Comparison of ENCODE assay signal across 1 cellular context in genomic region chr2:160281213-160281612, GRCh38.
TF ChIP-seq lines count a peak whose summit lies in the region.

No MANE protein-coding gene starts in this region.

TF ChIP-seq in HepG2, 621 proteins besides CTCF, POLR2A, EP300 and RAD21 (continued from another document):
- TF ChIP-seq PAXIP1 (CRISPR knock-in tag; conservative IDR thresholded peaks at IDR 0.05), result peak; percentile 59
- no peak for TF ChIP-seq WIZ (CRISPR knock-in tag; IDR thresholded peaks at IDR 0.05)
- peak; percentile 16; the same call in 1 of the 2 replicates for TF ChIP-seq FOXA3 (CRISPR knock-in tag; IDR thresholded peaks at IDR 0.05)
- no peak for TF ChIP-seq FOXP1 (IDR thresholded peaks at IDR 0.05)
- peak; percentile 31; the same call in 1 of the 2 replicates for TF ChIP-seq FOXP1 (CRISPR knock-in tag; IDR thresholded peaks at IDR 0.05)
- TF ChIP-seq HNF4A (CRISPR knock-in tag; IDR thresholded peaks at IDR 0.05), result peak; percentile 44
- TF ChIP-seq DBP (CRISPR knock-in tag; IDR thresholded peaks at IDR 0.05; ENCODE audit: not compliant biosample characterization), result no peak
- TF ChIP-seq U2AF2 (IDR thresholded peaks at IDR 0.05; ENCODE audit: low read depth, low read length), result no peak
- TF ChIP-seq ZNF7 (CRISPR knock-in tag; IDR thresholded peaks at IDR 0.05), result no peak
- peak; percentile 59; the same call in 1 of the 2 replicates for TF ChIP-seq SOX5 (CRISPR knock-in tag; IDR thresholded peaks at IDR 0.05; ENCODE audit: borderline replicate concordance)
- peak; percentile 43; the same call in 1 of the 2 replicates for TF ChIP-seq NFIC (IDR thresholded peaks at IDR 0.05; ENCODE audit: low read length)
